14 cellular contexts compared by ENCODE assay signal in the genomic region with DNA sequence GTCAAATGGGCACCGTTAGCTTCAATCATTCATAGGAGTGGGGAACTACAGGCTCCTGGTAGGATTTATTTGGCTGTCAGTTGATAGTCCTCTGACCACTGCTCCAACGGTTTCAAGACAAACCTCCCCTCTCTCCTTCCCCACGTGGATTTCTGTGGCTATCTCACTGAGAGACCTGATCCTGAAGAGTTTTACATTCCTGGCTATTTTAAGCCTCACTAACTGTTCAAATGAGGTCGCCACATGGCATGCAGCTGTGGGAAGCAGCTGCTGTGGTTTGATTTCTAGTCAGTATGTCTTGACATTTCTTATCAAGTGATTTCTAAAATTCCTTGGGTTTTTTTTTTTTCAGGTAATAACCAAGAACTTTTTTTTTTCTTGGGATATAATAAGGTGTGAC. TPM values are rescaled to one million over a fixed set of nuclear protein-coding genes. Genes with fewer than 3 reads are reported as not detected.
DNase-seq lines count a peak whose midpoint lies in the region; ATAC-seq, FAIRE-seq and TF ChIP-seq lines count a peak whose summit lies in the region.
"Had no signal": no experiment of that assay in that cellular context is flagged by ENCODE, and none has a peak within 500 bp of the region (broad histone marks: within the 10 kb centered on the region; RNA-seq: fewer than 3 reads in every experiment).

No MANE protein-coding gene starts in this region.

- H3K36me3 ChIP-seq in K562 (ENCODE audit: control insufficient read depth, insufficient read depth, low read length): no peaks in the 10 kb centered on the region; the same call in 2 of the 3 replicates
- H3K36me3 ChIP-seq: upper lobe of right lung had no signal

- no peaks in the 10 kb centered on the region for H4K20me1 ChIP-seq in K562 (replicated peaks; ENCODE audit: control insufficient read depth, insufficient read depth, low read length)

- H3K27me3 ChIP-seq in K562 (ENCODE audit: control insufficient read depth in 2 of 2, insufficient read depth in 2 of 2, low read length in 2 of 2): no peaks in the 10 kb centered on the region
- H3K27me3 ChIP-seq: upper lobe of right lung had no signal

- TF ChIP-seq RAD21 in K562 (CRISPR knock-in tag; conservative IDR thresholded peaks at IDR 0.05 in 1 of 2, IDR thresholded peaks at IDR 0.05 in 1 of 2): no peak

- intact Hi-C loops in K562 (cut with micrococcal nuclease): no loop called here
- intact Hi-C loops in head of caudate nucleus (cut with DNase I): no loop called here

- WGBS in K562 (ENCODE audit: insufficient coverage, low coverage, missing lambda C conversion rate): 8% methylated on average over 4 of the region's 4 CpGs

- H3K9me1 ChIP-seq in K562 (ENCODE audit: control insufficient read depth, insufficient read depth, low read length): no peaks in the 10 kb centered on the region

- H3K9me3 Mint-ChIP-seq in naive B cell: peaks cover 0 to 9% (median 3%) of the 10 kb centered on the region in 7 donors
- no peaks in the 10 kb centered on the region for H3K9me3 Mint-ChIP-seq in activated CD4-positive, alpha-beta memory T cell treated with anti-CD3 and anti-CD28 coated beads, Interleukin-2, amount 10 ng/mL, durations not matched to agents 7 days and 5 days

- H3K9me3 ChIP-seq in K562 (replicated peaks; ENCODE audit: control insufficient read depth, insufficient read depth, low read depth, low read length): no peaks in the 10 kb centered on the region
- H3K9me3 ChIP-seq: upper lobe of right lung had no signal

- H3K4me3 ChIP-seq in K562: no peak overlapping the region
- H3K4me3 ChIP-seq: upper lobe of right lung had no signal

- in situ Hi-C loops in K562 (cut with MboI): no loop called here

- peak; percentile 51 for FAIRE-seq in K562 (lab: Jason Lieb, UNC)

- no peaks in the 10 kb centered on the region for H3K27me3 Mint-ChIP-seq in naive B cell
- H3K27me3 Mint-ChIP-seq in activated CD4-positive, alpha-beta memory T cell treated with anti-CD3 and anti-CD28 coated beads, Interleukin-2, amount 10 ng/mL, durations not matched to agents 7 days and 5 days: peaks cover 7% of the 10 kb centered on the region

- no peak overlapping the region for H3K9ac ChIP-seq in K562 (ENCODE audit: insufficient read depth in 1 of 2, low read depth in 2 of 2, low read length in 2 of 2)

- no peak for ATAC-seq in K562
- ATAC-seq in naive B cell (ENCODE audit: low read depth in 2 of 2): no peak
- ATAC-seq in GM21528 (IDR thresholded peaks at IDR 0.05; ENCODE audit: low FRiP score, unreplicated experiment): no peak
- no peak for ATAC-seq in GM18867 (IDR thresholded peaks at IDR 0.05; ENCODE audit: unreplicated experiment)
- ATAC-seq: right cardiac atrium, upper lobe of right lung had no signal

- H2AFZ ChIP-seq in K562 (ENCODE audit: low read depth, low read length): no peak overlapping the region

- H3K4me3 Mint-ChIP-seq in naive B cell: peak overlapping the region in 5 of 8 donors; percentile 8 to 65 (median 56)
- no peak overlapping the region for H3K4me3 Mint-ChIP-seq in activated CD4-positive, alpha-beta memory T cell treated with anti-CD3 and anti-CD28 coated beads, Interleukin-2, amount 10 ng/mL, durations not matched to agents 7 days and 5 days

- DNase-seq in GM03348 (ENCODE audit: low spot score) (peak; percentile 85), NAMALWA (ENCODE audit: low spot score) (peak; percentile 17), K562 (ENCODE audit: extremely low read depth in 1 of 4, low spot score in 3 of 4) (peak in 1 of 4 experiments; percentile 11), naive B cell (no peak), head of caudate nucleus (no peak)
- DNase-seq in activated CD4-positive, alpha-beta memory T cell treated with anti-CD3 and anti-CD28 coated beads, Interleukin-2, amount 10 ng/mL, durations not matched to agents 7 days and 5 days: no peak
- DNase-seq: activated CD4-positive, alpha-beta T cell treated with anti-CD3 and anti-CD28 coated beads, Interleukin-2, amount 50 U/mL, for 1 hour; anterior cingulate cortex; NCI-H2227 treated with DMSO at 0.1 percent for 48 hours; right cardiac atrium; SHP77; upper lobe of right lung had no signal

- H3K36me3 Mint-ChIP-seq in naive B cell: no peaks in the 10 kb centered on the region
- peaks cover 4% of the 10 kb centered on the region for H3K36me3 Mint-ChIP-seq in activated CD4-positive, alpha-beta memory T cell treated with anti-CD3 and anti-CD28 coated beads, Interleukin-2, amount 10 ng/mL, durations not matched to agents 7 days and 5 days (ENCODE audit: low read depth)

- TF ChIP-seq EP300 in K562 (IDR thresholded peaks at IDR 0.05; ENCODE audit: low read length): no peak

- no peak for TF ChIP-seq POLR2A in K562 (conservative IDR thresholded peaks at IDR 0.05)

- H3K27ac Mint-ChIP-seq in naive B cell: peak overlapping the region; percentile 74 to 99 (median 94)
- H3K27ac Mint-ChIP-seq in activated CD4-positive, alpha-beta memory T cell treated with anti-CD3 and anti-CD28 coated beads, Interleukin-2, amount 10 ng/mL, durations not matched to agents 7 days and 5 days: no peak overlapping the region

- peaks cover 41 to 85% (median 65%) of the 10 kb centered on the region in 3 donors for H3K4me1 Mint-ChIP-seq in naive B cell
- H3K4me1 Mint-ChIP-seq in activated CD4-positive, alpha-beta memory T cell treated with anti-CD3 and anti-CD28 coated beads, Interleukin-2, amount 10 ng/mL, durations not matched to agents 7 days and 5 days: peaks cover 71% of the 10 kb centered on the region

- no peak overlapping the region for H3K27ac ChIP-seq in K562 (ENCODE audit: extremely low read depth, low read depth, low read length)
- H3K27ac ChIP-seq: upper lobe of right lung had no signal

- H3K4me1 ChIP-seq in K562 (replicated peaks in 1 of 2; ENCODE audit: control insufficient read depth in 2 of 2, insufficient read depth in 2 of 2, low read length in 2 of 2): peaks cover 2 to 8% of the 10 kb centered on the region in 2 experiments; a peak in 2 of 5 replicates

- H3K79me2 ChIP-seq in K562 (ENCODE audit: control insufficient read depth, insufficient read depth, low read length): no peaks in the 10 kb centered on the region

- BruUV-seq in K562 (replicated peaks; lab: Mats Ljungman, UMichigan): no TSS peak

- POLR2A ChIA-PET in K562 (lab: Yijun Ruan, JAX): interaction anchor here (2.8 kb wide), 1 partner anchor 9 kb away, joined by 8 read pairs; no protein-coding TSS in a partner anchor
- POLR2A ChIA-PET in activated CD4-positive, alpha-beta memory T cell treated with anti-CD3 and anti-CD28 coated beads, Interleukin-2, amount 10 ng/mL, durations not matched to agents 7 days and 5 days (lab: Charles Lee): interaction anchor here (0.9 to 3.4 kb wide), 5 partner anchors 14 to 38 kb away, joined by 3 to 36 read pairs (median 8); a partner anchor contains a TSS

- H3K4me2 ChIP-seq in K562 (ENCODE audit: insufficient read depth, low read length): no peak overlapping the region

- CTCF ChIA-PET in K562 (lab: Yijun Ruan, JAX; ENCODE audit: low intra/inter-chr PET ratio): no interaction called here
- CTCF ChIA-PET in activated CD4-positive, alpha-beta memory T cell treated with anti-CD3 and anti-CD28 coated beads, Interleukin-2, amount 10 ng/mL, durations not matched to agents 7 days and 5 days (lab: Charles Lee): interaction anchor here (1.1 kb wide), 1 partner anchor 83 kb away, joined by 3 read pairs; no protein-coding TSS in a partner anchor

- no peak for TF ChIP-seq CTCF in K562 (IDR thresholded peaks at IDR 0.05 in 2 of 3, conservative IDR thresholded peaks at IDR 0.05 in 1 of 3; ENCODE audit: insufficient read depth in 2 of 3, low read depth in 1 of 3, low read length in 3 of 3)

TF ChIP-seq in K562, 482 proteins besides CTCF, POLR2A, EP300 and RAD21 (continues in another document):
- TF ChIP-seq CBFA2T3 (IDR thresholded peaks at IDR 0.05) (peak; percentile 14; the same call in 1 of the 2 replicates), HNRNPK (IDR thresholded peaks at IDR 0.05; ENCODE audit: low read depth, low read length, poor library complexity, severe bottlenecking) (no peak), ZBTB17 (CRISPR knock-in tag; IDR thresholded peaks at IDR 0.05) (no peak)

RNA-seq across cellular contexts. Expression of a gene that starts 38.3 kb away (rescaled TPM):
- 4.2 and 6.9 TPM in 2 replicates for total RNA-seq in K562 (2011; cell fraction: chromatin; rRNA removed; ENCODE audit: low replicate concordance)
- total RNA-seq in K562 (2011; cell fraction: nucleolus; rRNA removed): 5.5 and 5.9 TPM in 2 replicates
- 3.9 and 4.9 TPM in 2 replicates for total RNA-seq in K562 (2011; cell fraction: nucleoplasm; rRNA removed)
- total RNA-seq in K562 (2014; rRNA removed) (2.5 and 3.1 TPM in 2 replicates), K562 (2014; rRNA removed; fragmentation: Illumina TruSeq; extraction: Trizol) (1.9 and 2.3 TPM in 2 replicates), K562 (2015; rRNA removed; fragmentation: Illumina TruSeq; extraction: Trizol) (2.6 and 3.1 TPM in 2 replicates), K562 (2021) (4.5 and 4.8 TPM in 2 replicates)
- polyA plus RNA-seq in K562 (2011; rRNA removed) (0.79 and 1.4 TPM in 2 replicates), K562 (2014; fragmentation: Illumina TruSeq; extraction: Trizol) (2.4 TPM in 2 replicates), K562 (2014; fragmentation: Nextera tagmentation; extraction: Ambion mirVana) (under 1 TPM; 0.10 to 0.20 TPM), K562 (2014; rRNA removed) (1.8 and 2.0 TPM in 2 replicates), naive B cell (ENCODE audit: low read depth in 6 of 6) (10 to 100 TPM in 1 of 6 donors, 1 to 10 TPM in 5; 2.7 to 11.5 (median 4.2) TPM)
- 0.66 and 1.7 TPM in 2 replicates for polyA plus RNA-seq in K562 (2011; cell fraction: cytosol; rRNA removed)
- polyA plus RNA-seq in K562 (2011; cell fraction: nucleus; rRNA removed): 2.0 and 5.0 TPM in 2 replicates
- 1.1 and 2.1 TPM in 2 replicates for polyA plus RNA-seq in K562 (2012)
- polyA minus RNA-seq in K562 (2011; rRNA and poly(A)+ RNA removed): 0.72 and 1.6 TPM in 2 replicates
- 1.5 and 2.0 TPM in 2 replicates for polyA minus RNA-seq in K562 (2011; cell fraction: cytosol; rRNA and poly(A)+ RNA removed)
- polyA minus RNA-seq in K562 (2011; cell fraction: nucleus; rRNA and poly(A)+ RNA removed): 2.3 and 3.9 TPM in 2 replicates
- 1 to 10 TPM; 7.4 to 7.9 TPM for total RNA-seq in activated CD4-positive, alpha-beta memory T cell treated with anti-CD3 and anti-CD28 coated beads, Interleukin-2, amount 10 ng/mL, durations not matched to agents 7 days and 5 days

Comparison
In these comparisons a context has a peak if more than half of its experiments do, and no peak if none do; other contexts are left out.
1. DNase-seq: peak in GM03348 (single experiment) and NAMALWA (single experiment); none in naive B cell (single experiment), head of caudate nucleus (0 of 42) and activated CD4-positive, alpha-beta memory T cell treated with anti-CD3 and anti-CD28 coated beads, Interleukin-2, amount 10 ng/mL, durations not matched to agents 7 days and 5 days (single experiment).